ENCODE assay signal across 22 cellular contexts in the genomic region with DNA sequence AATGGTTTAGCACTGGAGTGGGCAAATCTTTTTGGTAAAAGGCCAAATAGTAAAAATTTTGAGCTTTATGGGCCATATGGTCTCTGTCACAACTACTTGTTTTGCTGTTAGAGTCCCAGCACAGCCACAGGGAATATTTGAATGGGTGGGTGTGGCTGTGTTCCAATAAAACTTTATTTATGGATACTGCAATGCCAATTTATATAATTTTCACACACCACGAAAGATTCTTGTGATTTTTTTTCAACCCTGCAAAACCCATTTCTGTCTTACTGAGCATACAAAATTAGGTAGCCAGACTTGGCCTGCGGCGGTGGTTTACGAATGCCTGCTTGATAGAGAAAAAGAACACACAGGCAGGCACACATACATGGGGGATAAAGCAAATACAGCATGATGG. TPM values are rescaled to one million over a fixed set of nuclear protein-coding genes. Genes with fewer than 3 reads are reported as not detected.
A peak's percentile ranks its signal among the peaks of the same experiment; 100 is the strongest.
DNase-seq lines count a peak whose midpoint lies in the region; ATAC-seq, FAIRE-seq and TF ChIP-seq lines count a peak whose summit lies in the region.
"Had no signal": no experiment of that assay in that cellular context is flagged by ENCODE, and none has a peak within 500 bp of the region (broad histone marks: within the 10 kb centered on the region; RNA-seq: fewer than 3 reads in every experiment).

No MANE protein-coding gene starts in this region.

- H3K4me3 ChIP-seq in A549: no peak overlapping the region

- DNase-seq in A549 (ENCODE audit: low read depth in 1 of 2, low spot score in 1 of 2) (no peak), NCI-H1694 (lab: John Stamatoyannopoulos, UW) (peak; percentile 86), WTC11 (ENCODE audit: low spot score) (no peak), middle frontal gyrus (ENCODE audit: extremely low spot score, low spot score) (peak; percentile 7), NAMALWA (ENCODE audit: low spot score) (no peak), KG1 (lab: John Stamatoyannopoulos, UW) (no peak)
- DNase-seq: CD4-positive, CD25-positive, alpha-beta regulatory T cell; DND-41; H7; HFFc6; IMR-90; Karpas-422; MV-4-11; NCI-H187; NCI-H510A; SIG-M5 had no signal

- no peak for TF ChIP-seq RAD21 in A549 (conservative IDR thresholded peaks at IDR 0.05 in 1 of 2, IDR thresholded peaks at IDR 0.05 in 1 of 2)

- CTCF ChIA-PET in A549 (lab: Yijun Ruan, JAX): interaction anchor here (1.0 to 2.1 kb wide), 5 partner anchors 28 to 71 kb away, joined by 3 to 9 read pairs (median 4); a partner anchor contains a TSS
- CTCF ChIA-PET in WTC11 (lab: Charles Lee): interaction anchor here (1.4 kb wide), 1 partner anchor 188 kb away, joined by 3 read pairs; no protein-coding TSS in a partner anchor

- no peak for TF ChIP-seq EP300 in A549 (IDR thresholded peaks at IDR 0.05)

- TF ChIP-seq CTCF in A549 (IDR thresholded peaks at IDR 0.05) (no peak), WTC11 (IDR thresholded peaks at IDR 0.05) (no peak)

- peaks cover 11% of the 10 kb centered on the region for H3K36me3 Mint-ChIP-seq in WTC11

- peak overlapping the region; percentile 6 for H3K27ac Mint-ChIP-seq in WTC11
- H3K27ac Mint-ChIP-seq: CD4-positive, CD25-positive, alpha-beta regulatory T cell; HFFc6 had no signal

- no peak overlapping the region for H3K4me3 Mint-ChIP-seq in WTC11
- H3K4me3 Mint-ChIP-seq: CD4-positive, CD25-positive, alpha-beta regulatory T cell; HFFc6 had no signal

- H3K4me1 Mint-ChIP-seq in WTC11: peaks cover 2% of the 10 kb centered on the region; the same call in 1 of the 2 replicates
- H3K4me1 Mint-ChIP-seq: CD4-positive, CD25-positive, alpha-beta regulatory T cell had no signal

- no peak overlapping the region for H3K4me2 ChIP-seq in A549

- ATAC-seq in A549: no peak
- ATAC-seq in WTC11: no peak
- ATAC-seq in GM21526 (IDR thresholded peaks at IDR 0.05; ENCODE audit: low FRiP score, unreplicated experiment): no peak
- ATAC-seq in HG02970 (IDR thresholded peaks at IDR 0.05; ENCODE audit: low FRiP score, unreplicated experiment): no peak
- ATAC-seq: SK-N-SH treated with all-trans-retinoic acid at 6 μM for 48 hours had no signal

- POLR2A ChIA-PET in A549 (lab: Yijun Ruan, JAX) (no interaction called here), WTC11 (lab: Charles Lee) (interaction anchor here (1.0 kb wide), 1 partner anchor 13 kb away, joined by 3 read pairs; no protein-coding TSS in a partner anchor)

- no peaks in the 10 kb centered on the region for H3K27me3 Mint-ChIP-seq in WTC11 (ENCODE audit: low read depth)
- H3K27me3 Mint-ChIP-seq: CD4-positive, CD25-positive, alpha-beta regulatory T cell had no signal

- WGBS in A549 (ENCODE audit: missing lambda C conversion rate): 91% methylated on average over 4 of the region's 4 CpGs

- H3K27ac ChIP-seq in A549: peak overlapping the region; percentile 10 to 17; a peak in 2 of 6 replicates

- H3K9me3 Mint-ChIP-seq in WTC11: no peaks in the 10 kb centered on the region
- H3K9me3 Mint-ChIP-seq: CD4-positive, CD25-positive, alpha-beta regulatory T cell; HFFc6 had no signal

- no peak for FAIRE-seq in A549 (lab: Jason Lieb, UNC)
- FAIRE-seq: A204.1, GM12892, HTR-8/SVneo had no signal

- H3K4me1 ChIP-seq in A549: peaks cover 27% of the 10 kb centered on the region

- no peak for TF ChIP-seq POLR2A in A549 (IDR thresholded peaks at IDR 0.05; ENCODE audit: low read length)

- H3K9me3 ChIP-seq in A549: no peaks in the 10 kb centered on the region

TF ChIP-seq in A549, 52 proteins besides CTCF, POLR2A, EP300 and RAD21 (continues in another document):
- TF ChIP-seq, protein P1, sequence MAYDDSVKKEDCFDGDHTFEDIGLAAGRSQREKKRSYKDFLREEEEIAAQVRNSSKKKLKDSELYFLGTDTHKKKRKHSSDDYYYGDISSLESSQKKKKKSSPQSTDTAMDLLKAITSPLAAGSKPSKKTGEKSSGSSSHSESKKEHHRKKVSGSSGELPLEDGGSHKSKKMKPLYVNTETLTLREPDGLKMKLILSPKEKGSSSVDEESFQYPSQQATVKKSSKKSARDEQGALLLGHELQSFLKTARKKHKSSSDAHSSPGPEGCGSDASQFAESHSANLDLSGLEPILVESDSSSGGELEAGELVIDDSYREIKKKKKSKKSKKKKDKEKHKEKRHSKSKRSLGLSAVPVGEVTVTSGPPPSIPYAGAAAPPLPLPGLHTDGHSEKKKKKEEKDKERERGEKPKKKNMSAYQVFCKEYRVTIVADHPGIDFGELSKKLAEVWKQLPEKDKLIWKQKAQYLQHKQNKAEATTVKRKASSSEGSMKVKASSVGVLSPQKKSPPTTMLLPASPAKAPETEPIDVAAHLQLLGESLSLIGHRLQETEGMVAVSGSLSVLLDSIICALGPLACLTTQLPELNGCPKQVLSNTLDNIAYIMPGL (CRISPR knock-in tag; IDR thresholded peaks at IDR 0.05; ENCODE audit: borderline replicate concordance): no peak
- TF ChIP-seq MAFK (IDR thresholded peaks at IDR 0.05; ENCODE audit: partially characterized antibody) (no peak), NFE2L2 (conservative IDR thresholded peaks at IDR 0.05; ENCODE audit: low read length) (no peak), RCOR1 (IDR thresholded peaks at IDR 0.05; ENCODE audit: low read depth, low read length) (no peak), MAZ (IDR thresholded peaks at IDR 0.05; ENCODE audit: borderline replicate concordance, low read depth, low read length) (no peak)
- TF ChIP-seq, protein P2, sequence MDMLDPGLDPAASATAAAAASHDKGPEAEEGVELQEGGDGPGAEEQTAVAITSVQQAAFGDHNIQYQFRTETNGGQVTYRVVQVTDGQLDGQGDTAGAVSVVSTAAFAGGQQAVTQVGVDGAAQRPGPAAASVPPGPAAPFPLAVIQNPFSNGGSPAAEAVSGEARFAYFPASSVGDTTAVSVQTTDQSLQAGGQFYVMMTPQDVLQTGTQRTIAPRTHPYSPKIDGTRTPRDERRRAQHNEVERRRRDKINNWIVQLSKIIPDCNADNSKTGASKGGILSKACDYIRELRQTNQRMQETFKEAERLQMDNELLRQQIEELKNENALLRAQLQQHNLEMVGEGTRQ (IDR thresholded peaks at IDR 0.05): no peak

TF ChIP-seq in WTC11, 78 proteins besides CTCF, POLR2A, EP300 and RAD21 (continues in another document):
- no peak for TF ChIP-seq JAZF1 (CRISPR knock-in tag; IDR thresholded peaks at IDR 0.05)
- TF ChIP-seq, protein P3, sequence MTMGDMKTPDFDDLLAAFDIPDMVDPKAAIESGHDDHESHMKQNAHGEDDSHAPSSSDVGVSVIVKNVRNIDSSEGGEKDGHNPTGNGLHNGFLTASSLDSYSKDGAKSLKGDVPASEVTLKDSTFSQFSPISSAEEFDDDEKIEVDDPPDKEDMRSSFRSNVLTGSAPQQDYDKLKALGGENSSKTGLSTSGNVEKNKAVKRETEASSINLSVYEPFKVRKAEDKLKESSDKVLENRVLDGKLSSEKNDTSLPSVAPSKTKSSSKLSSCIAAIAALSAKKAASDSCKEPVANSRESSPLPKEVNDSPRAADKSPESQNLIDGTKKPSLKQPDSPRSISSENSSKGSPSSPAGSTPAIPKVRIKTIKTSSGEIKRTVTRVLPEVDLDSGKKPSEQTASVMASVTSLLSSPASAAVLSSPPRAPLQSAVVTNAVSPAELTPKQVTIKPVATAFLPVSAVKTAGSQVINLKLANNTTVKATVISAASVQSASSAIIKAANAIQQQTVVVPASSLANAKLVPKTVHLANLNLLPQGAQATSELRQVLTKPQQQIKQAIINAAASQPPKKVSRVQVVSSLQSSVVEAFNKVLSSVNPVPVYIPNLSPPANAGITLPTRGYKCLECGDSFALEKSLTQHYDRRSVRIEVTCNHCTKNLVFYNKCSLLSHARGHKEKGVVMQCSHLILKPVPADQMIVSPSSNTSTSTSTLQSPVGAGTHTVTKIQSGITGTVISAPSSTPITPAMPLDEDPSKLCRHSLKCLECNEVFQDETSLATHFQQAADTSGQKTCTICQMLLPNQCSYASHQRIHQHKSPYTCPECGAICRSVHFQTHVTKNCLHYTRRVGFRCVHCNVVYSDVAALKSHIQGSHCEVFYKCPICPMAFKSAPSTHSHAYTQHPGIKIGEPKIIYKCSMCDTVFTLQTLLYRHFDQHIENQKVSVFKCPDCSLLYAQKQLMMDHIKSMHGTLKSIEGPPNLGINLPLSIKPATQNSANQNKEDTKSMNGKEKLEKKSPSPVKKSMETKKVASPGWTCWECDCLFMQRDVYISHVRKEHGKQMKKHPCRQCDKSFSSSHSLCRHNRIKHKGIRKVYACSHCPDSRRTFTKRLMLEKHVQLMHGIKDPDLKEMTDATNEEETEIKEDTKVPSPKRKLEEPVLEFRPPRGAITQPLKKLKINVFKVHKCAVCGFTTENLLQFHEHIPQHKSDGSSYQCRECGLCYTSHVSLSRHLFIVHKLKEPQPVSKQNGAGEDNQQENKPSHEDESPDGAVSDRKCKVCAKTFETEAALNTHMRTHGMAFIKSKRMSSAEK (CRISPR knock-in tag; IDR thresholded peaks at IDR 0.05; ENCODE audit: borderline replicate concordance): no peak
- TF ChIP-seq TEAD1 (CRISPR knock-in tag; IDR thresholded peaks at IDR 0.05): no peak
- no peak for TF ChIP-seq RELA (CRISPR knock-in tag; IDR thresholded peaks at IDR 0.05; ENCODE audit: borderline replicate concordance)
- no peak for TF ChIP-seq SP1 (CRISPR knock-in tag; conservative IDR thresholded peaks at IDR 0.05)
- TF ChIP-seq ZNF121 (CRISPR knock-in tag; IDR thresholded peaks at IDR 0.05): no peak
- TF ChIP-seq, protein P4, sequence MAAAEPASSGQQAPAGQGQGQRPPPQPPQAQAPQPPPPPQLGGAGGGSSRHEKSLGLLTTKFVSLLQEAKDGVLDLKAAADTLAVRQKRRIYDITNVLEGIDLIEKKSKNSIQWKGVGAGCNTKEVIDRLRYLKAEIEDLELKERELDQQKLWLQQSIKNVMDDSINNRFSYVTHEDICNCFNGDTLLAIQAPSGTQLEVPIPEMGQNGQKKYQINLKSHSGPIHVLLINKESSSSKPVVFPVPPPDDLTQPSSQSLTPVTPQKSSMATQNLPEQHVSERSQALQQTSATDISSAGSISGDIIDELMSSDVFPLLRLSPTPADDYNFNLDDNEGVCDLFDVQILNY (CRISPR knock-in tag; IDR thresholded peaks at IDR 0.05): no peak

RNA-seq across cellular contexts. Expression of a gene that starts 28.3 kb away (rescaled TPM):
- 13.2 and 18.2 TPM in 2 replicates for polyA plus RNA-seq in A549 (2011; rRNA removed)
- 19.7 and 26.1 TPM in 2 replicates for polyA plus RNA-seq in A549 (2012; cell fraction: cytosol; rRNA removed)
- polyA plus RNA-seq in A549 (2012; cell fraction: nucleus; rRNA removed): 96.3 and 97.9 TPM in 2 replicates
- 10.2 to 10.6 TPM (median 10.2 TPM) in 3 replicates for polyA plus RNA-seq in A549 (2017; fragmentation: RNase III; extraction: RNeasy Plus Mini Kit Qiagen cat#74134 plus additional on column Dnase treatment)
- 30.9 and 31.1 TPM in 2 replicates for polyA minus RNA-seq in A549 (2011; rRNA and poly(A)+ RNA removed)
- 30.7 to 36.9 TPM (median 33.6 TPM) in 3 replicates for total RNA-seq in WTC11 (2021)

RNA-seq across cellular contexts. Expression of a gene that starts 52.6 kb away (rescaled TPM):
- polyA plus RNA-seq in A549 (2011; rRNA removed) (47.1 and 48.0 TPM in 2 replicates), A549 (2017; fragmentation: RNase III; extraction: RNeasy Plus Mini Kit Qiagen cat#74134 plus additional on column Dnase treatment) (48.6 to 52.3 TPM (median 51.8 TPM) in 3 replicates)
- polyA plus RNA-seq in A549 (2012; cell fraction: cytosol; rRNA removed): 84.7 and 94.6 TPM in 2 replicates
- 108 and 113 TPM in 2 replicates for polyA plus RNA-seq in A549 (2012; cell fraction: nucleus; rRNA removed)
- polyA minus RNA-seq in A549 (2011; rRNA and poly(A)+ RNA removed): 88.9 and 139 TPM in 2 replicates
- total RNA-seq in WTC11 (2021): 35.8 to 45.3 TPM (median 36.2 TPM) in 3 replicates

Comparison
In these comparisons a context has a peak if more than half of its experiments do, and no peak if none do; other contexts are left out.
1. DNase-seq: peak in NCI-H1694 (single experiment) and middle frontal gyrus (single experiment); none in A549 (0 of 2), WTC11 (single experiment), NAMALWA (single experiment) and KG1 (single experiment).